In genomic region chr9:136784997-136785361, GRCh38 we compare ENCODE assay signal across 1 cellular context.
TF ChIP-seq lines count a peak whose summit lies in the region.

No MANE protein-coding gene starts in this region.

TF ChIP-seq in K562, 482 proteins besides CTCF, POLR2A, EP300 and RAD21 (continued from another document and continues in another):
- TF ChIP-seq JUN (IDR thresholded peaks at IDR 0.05; ENCODE audit: borderline replicate concordance, low read depth, low read length) (peak; percentile 83), JUN (CRISPR knock-in tag; IDR thresholded peaks at IDR 0.05; ENCODE audit: borderline replicate concordance) (no peak), MNT (conservative IDR thresholded peaks at IDR 0.05) (peak; percentile 39 to 67; a peak in 3 of 4 replicates), TAF1 (IDR thresholded peaks at IDR 0.05; ENCODE audit: control insufficient read depth, extremely low read depth, insufficient read depth, low read length, severe bottlenecking) (peak; percentile 18), HDAC2 (IDR thresholded peaks at IDR 0.05) (0 out of 2 replicates have a peak, but pooled peaks have one; percentile 65), CBFB (CRISPR knock-in tag; IDR thresholded peaks at IDR 0.05) (no peak), HNRNPK (IDR thresholded peaks at IDR 0.05; ENCODE audit: low read depth, low read length, poor library complexity, severe bottlenecking) (no peak), KLF16 (IDR thresholded peaks at IDR 0.05) (peak; percentile 15; the same call in 1 of the 2 replicates), TAF7 (tag; IDR thresholded peaks at IDR 0.05) (no peak), CBX2 (IDR thresholded peaks at IDR 0.05; ENCODE audit: insufficient read depth, low read length, poor library complexity, severe bottlenecking) (no peak), ZNF274 (IDR thresholded peaks at IDR 0.05; ENCODE audit: borderline replicate concordance, low read depth, low read length) (no peak), ZNF766 (CRISPR knock-in tag; conservative IDR thresholded peaks at IDR 0.05) (peak; percentile 34; the same call in 1 of the 2 replicates), MBD2 (IDR thresholded peaks at IDR 0.05; ENCODE audit: borderline replicate concordance, low read depth) (0 out of 2 replicates have a peak, but pooled peaks have one; percentile 24), ZBTB11 (CRISPR knock-in tag; IDR thresholded peaks at IDR 0.05) (peak in 1 of 3 experiments; percentile 46; a peak in 1 of 6 replicates), NEUROD1 (IDR thresholded peaks at IDR 0.05; ENCODE audit: borderline replicate concordance, low read depth, low read length, partially characterized antibody) (peak; percentile 26), SUPT5H (IDR thresholded peaks at IDR 0.05) (0 out of 2 replicates have a peak, but pooled peaks have one; percentile 47), KAT7 (CRISPR knock-in tag; IDR thresholded peaks at IDR 0.05; ENCODE audit: borderline replicate concordance) (no peak), SMARCE1 (IDR thresholded peaks at IDR 0.05) (peak; percentile 78), ZNF124 (CRISPR knock-in tag; IDR thresholded peaks at IDR 0.05) (no peak), CHAMP1 (IDR thresholded peaks at IDR 0.05) (no peak), MTA2 (IDR thresholded peaks at IDR 0.05; ENCODE audit: low read depth) (no peak), ZNF318 (IDR thresholded peaks at IDR 0.05; ENCODE audit: borderline replicate concordance in 1 of 2, low read depth in 1 of 2) (peak in 1 of 2 experiments; percentile 39; a peak in 1 of 4 replicates), ZNF354B (CRISPR knock-in tag; IDR thresholded peaks at IDR 0.05) (no peak), TAF9B (IDR thresholded peaks at IDR 0.05; ENCODE audit: partially characterized antibody) (no peak), MYC (IDR thresholded peaks at IDR 0.05; ENCODE audit: low read depth, low read length) (0 out of 2 replicates have a peak, but pooled peaks have one; percentile 20), MYC (CRISPR knock-in tag; IDR thresholded peaks at IDR 0.05; ENCODE audit: borderline replicate concordance, low read depth) (no peak), ZNF592 (IDR thresholded peaks at IDR 0.05) (no peak), NRF1 (conservative IDR thresholded peaks at IDR 0.05 in 1 of 2, IDR thresholded peaks at IDR 0.05 in 1 of 2) (peak; percentile 14 to 27; a peak in 1 of 4 replicates), SMAD1 (IDR thresholded peaks at IDR 0.05; ENCODE audit: low read depth, low read length, partially characterized antibody) (no peak), PBX2 (CRISPR knock-in tag; IDR thresholded peaks at IDR 0.05; ENCODE audit: low read depth) (0 out of 2 replicates have a peak, but pooled peaks have one; percentile 18), PBX2 (tag; conservative IDR thresholded peaks at IDR 0.05; ENCODE audit: low read depth) (peak; percentile 55), LEF1 (IDR thresholded peaks at IDR 0.05) (0 out of 2 replicates have a peak, but pooled peaks have one; percentile 41)
